In genomic region chr14:54807428-54807827, GRCh38 we compare ENCODE assay signal across 23 cellular contexts.
"Had no signal": no experiment of that assay in that cellular context is flagged by ENCODE, and none has a peak within 500 bp of the region (broad histone marks: within the 10 kb centered on the region; RNA-seq: fewer than 3 reads in every experiment).

No MANE protein-coding gene starts in this region.

- DNase-seq: cortex of kidney; dorsolateral prefrontal cortex; effector memory CD4-positive, alpha-beta T cell; foreskin fibroblast; glutamatergic neuron; left ventricle myocardium inferior; lower lobe of right lung; natural killer cell; posterior cingulate gyrus; stimulated activated CD4-positive, alpha-beta T cell treated with anti-CD3 and anti-CD28 coated beads, Interleukin-4, amount 100 ng/mL, for 1 hour; stimulated activated CD8-positive, alpha-beta memory T cell treated with anti-CD3 and anti-CD28 coated beads, Interleukin-4, amount 100 ng/mL, for 48 hours; stimulated activated naive CD8-positive, alpha-beta T cell treated with anti-CD3 and anti-CD28 coated beads, Interleukin-15, Interleukin-2, amounts not matched to agents 100 U/mL and 50 U/mL, for 24 hours; tibial artery; upper lobe of left lung; uterus had no signal

- H3K27ac ChIP-seq: dorsolateral prefrontal cortex, gastroesophageal sphincter, left ventricle myocardium inferior, lower lobe of right lung, neural progenitor cell, suprapubic skin, tibial artery, upper lobe of left lung, uterus had no signal

- ATAC-seq: esophagus mucosa; gastroesophageal sphincter; lower lobe of right lung; natural killer cell; stimulated activated effector memory CD8-positive, alpha-beta T cell treated with anti-CD3 and anti-CD28 coated beads, Interleukin-12 subunit alpha, Interleukin-12 subunit beta, amount 100 ng/mL, for 72 hours; stimulated activated naive CD8-positive, alpha-beta T cell treated with anti-CD3 and anti-CD28 coated beads, Interleukin-15, Interleukin-2, amounts not matched to agents 100 U/mL and 50 U/mL, for 24 hours had no signal

- H3K4me3 Mint-ChIP-seq: memory B cell; mesothelial cell of epicardium; natural killer cell; neural progenitor cell; stimulated activated effector memory CD8-positive, alpha-beta T cell treated with anti-CD3 and anti-CD28 coated beads, Interleukin-12 subunit alpha, Interleukin-12 subunit beta, amount 100 ng/mL, for 72 hours had no signal

- H3K9ac ChIP-seq: neural progenitor cell had no signal

- H3K36me3 ChIP-seq: gastroesophageal sphincter, left ventricle myocardium inferior, lower lobe of right lung, neural progenitor cell, suprapubic skin, tibial artery, upper lobe of left lung, uterus had no signal

- H3K36me3 Mint-ChIP-seq: memory B cell; mesothelial cell of epicardium; natural killer cell; neural progenitor cell; stimulated activated effector memory CD8-positive, alpha-beta T cell treated with anti-CD3 and anti-CD28 coated beads, Interleukin-12 subunit alpha, Interleukin-12 subunit beta, amount 100 ng/mL, for 72 hours had no signal

- H3K9me3 ChIP-seq: gastroesophageal sphincter, left ventricle myocardium inferior, lower lobe of right lung, suprapubic skin, tibial artery, upper lobe of left lung, uterus had no signal

- H3K27me3 ChIP-seq: dorsolateral prefrontal cortex, gastroesophageal sphincter, tibial artery, upper lobe of left lung, uterus had no signal

- FAIRE-seq: endometrium had no signal

- H3K4me2 ChIP-seq: neural progenitor cell had no signal

- H3K27ac Mint-ChIP-seq: memory B cell; mesothelial cell of epicardium; natural killer cell; neural progenitor cell; stimulated activated effector memory CD8-positive, alpha-beta T cell treated with anti-CD3 and anti-CD28 coated beads, Interleukin-12 subunit alpha, Interleukin-12 subunit beta, amount 100 ng/mL, for 72 hours had no signal

- H3K4me3 ChIP-seq: dorsolateral prefrontal cortex, gastroesophageal sphincter, left ventricle myocardium inferior, lower lobe of right lung, neural progenitor cell, suprapubic skin, tibial artery, upper lobe of left lung, uterus had no signal

- H3K4me1 ChIP-seq: neural progenitor cell had no signal

- H3K9me3 Mint-ChIP-seq: memory B cell; mesothelial cell of epicardium; natural killer cell; neural progenitor cell; stimulated activated effector memory CD8-positive, alpha-beta T cell treated with anti-CD3 and anti-CD28 coated beads, Interleukin-12 subunit alpha, Interleukin-12 subunit beta, amount 100 ng/mL, for 72 hours had no signal

- H2AFZ ChIP-seq: neural progenitor cell had no signal
